In the genomic region with DNA sequence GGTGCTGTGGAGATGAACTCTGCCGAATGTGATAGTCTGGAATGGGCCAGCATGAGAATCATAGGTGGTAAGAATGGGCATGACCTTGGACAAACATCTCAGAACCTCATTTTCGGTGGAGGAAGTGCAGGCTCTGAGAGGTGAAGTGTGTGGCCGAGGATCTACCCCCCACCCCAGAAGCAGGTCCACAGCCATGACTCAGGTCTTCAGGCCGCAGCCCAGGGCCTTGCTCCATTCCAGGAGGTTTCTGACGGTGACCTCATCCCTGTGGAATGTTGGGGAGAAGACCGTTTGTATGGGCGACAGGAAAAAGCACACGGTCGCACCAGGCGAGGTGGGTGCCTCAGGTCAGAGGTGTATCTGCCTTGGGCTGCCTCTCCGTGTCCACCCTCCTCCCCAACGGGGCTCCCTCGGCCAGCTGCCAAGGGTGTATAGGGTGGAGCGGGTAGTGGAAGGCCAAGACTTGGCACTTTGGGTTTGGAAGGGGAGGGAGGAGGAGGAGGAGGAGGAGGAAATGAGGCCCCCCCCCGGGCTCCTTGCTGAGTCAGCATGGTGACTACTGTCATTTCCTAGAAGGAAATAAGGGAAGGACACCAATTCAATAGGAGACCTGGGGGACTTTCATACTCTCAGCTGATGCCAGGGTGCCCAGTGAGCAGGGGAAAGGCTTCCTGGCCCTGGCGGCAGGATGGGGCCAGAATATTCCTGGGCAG, we compare ENCODE assay signal across 7 cellular contexts.
DNase-seq lines count a peak whose midpoint lies in the region; ATAC-seq, FAIRE-seq and TF ChIP-seq lines count a peak whose summit lies in the region.

No MANE protein-coding gene starts in this region.

- H3K9me3 ChIP-seq in right lobe of liver: no peaks in the 10 kb centered on the region

- no peak overlapping the region for H3K4me3 ChIP-seq in right lobe of liver

- TF ChIP-seq POLR2A in right lobe of liver (IDR thresholded peaks at IDR 0.05): no peak

- no peak for FAIRE-seq in urothelium cell line (lab: Jason Lieb, UNC)

- in situ Hi-C loops in KBM-7 (cut with MboI; ENCODE audit: low pct_unique_long_range_greater_than_20kb, low sequenced_read_pairs): no loop called here

- H3K36me3 ChIP-seq in right lobe of liver: peaks cover 0 to 5% (median 0%) of the 10 kb centered on the region in 4 donors

- intact Hi-C loops in right lobe of liver (cut with DNase I): no loop called here

- 56% methylated on average over 4 of the region's 16 CpGs for WGBS in right lobe of liver (ENCODE audit: insufficient coverage, low coverage, low lambda C conversion rate, missing lambda C conversion rate)

- H3K27me3 ChIP-seq in right lobe of liver: no peaks in the 10 kb centered on the region

- TF ChIP-seq CTCF in right lobe of liver (IDR thresholded peaks at IDR 0.05): no peak

- H3K4me1 ChIP-seq in right lobe of liver: no peaks in the 10 kb centered on the region

- DNase-seq in KBM-7 (peak; percentile 31), dermis blood vessel endothelial cell (peak; percentile 95), right lobe of liver (no peak), urothelium cell line (ENCODE audit: low spot score) (peak; percentile 80), NCI-H2107 treated with DMSO at 0.1 percent for 48 hours (lab: John Stamatoyannopoulos, UW; ENCODE audit: unreplicated experiment) (no peak), middle frontal gyrus (ENCODE audit: extremely low spot score, low spot score) (no peak)

- no peak overlapping the region for H3K27ac ChIP-seq in right lobe of liver

- peak; percentile 25 to 65 (median 33) for ATAC-seq in right lobe of liver
- no peak for ATAC-seq in HG03280 (IDR thresholded peaks at IDR 0.05; ENCODE audit: unreplicated experiment)

Comparison
In these comparisons a context has a peak if more than half of its experiments do, and no peak if none do; other contexts are left out.
1. DNase-seq: peak in KBM-7 (single experiment), dermis blood vessel endothelial cell (single experiment) and urothelium cell line (single experiment); none in right lobe of liver (0 of 3), NCI-H2107 treated with DMSO at 0.1 percent for 48 hours (single experiment) and middle frontal gyrus (single experiment).